In genomic region chr10:93142534-93142933, GRCh38 we compare ENCODE assay signal across 1 cellular context.
TF ChIP-seq lines count a peak whose summit lies in the region.

No MANE protein-coding gene starts in this region.

TF ChIP-seq in K562, 482 proteins besides CTCF, POLR2A, EP300 and RAD21 (continued from another document):
- TF ChIP-seq MGA (IDR thresholded peaks at IDR 0.05) (no peak), KLF6 (CRISPR knock-in tag; IDR thresholded peaks at IDR 0.05; ENCODE audit: borderline replicate concordance) (no peak), MED1 (CRISPR knock-in tag; IDR thresholded peaks at IDR 0.05; ENCODE audit: borderline replicate concordance) (no peak), NR1H2 (CRISPR knock-in tag; IDR thresholded peaks at IDR 0.05) (no peak), ZNF146 (CRISPR knock-in tag; IDR thresholded peaks at IDR 0.05; ENCODE audit: unreplicated experiment) (no peak), HMG20A (CRISPR knock-in tag; conservative IDR thresholded peaks at IDR 0.05) (no peak), ATF7 (IDR thresholded peaks at IDR 0.05) (no peak), RBM25 (IDR thresholded peaks at IDR 0.05; ENCODE audit: low read depth, low read length, severe bottlenecking) (no peak), NR3C1 (CRISPR knock-in tag; IDR thresholded peaks at IDR 0.05) (no peak), TFE3 (CRISPR knock-in tag; IDR thresholded peaks at IDR 0.05) (no peak), SAFB (IDR thresholded peaks at IDR 0.05; ENCODE audit: borderline replicate concordance, low read depth, low read length) (no peak), ZNF165 (CRISPR knock-in tag; IDR thresholded peaks at IDR 0.05; ENCODE audit: borderline replicate concordance) (no peak), GABPB1 (CRISPR knock-in tag; IDR thresholded peaks at IDR 0.05) (no peak), SP2 (IDR thresholded peaks at IDR 0.05; ENCODE audit: extremely low read depth, low read depth, low read length, poor library complexity, severe bottlenecking) (no peak), NRF1 (conservative IDR thresholded peaks at IDR 0.05 in 1 of 2, IDR thresholded peaks at IDR 0.05 in 1 of 2) (no peak), USF2 (CRISPR knock-in tag; IDR thresholded peaks at IDR 0.05) (no peak), HNRNPK (IDR thresholded peaks at IDR 0.05; ENCODE audit: low read depth, low read length, poor library complexity, severe bottlenecking) (no peak), LCOR (CRISPR knock-in tag; IDR thresholded peaks at IDR 0.05) (no peak)
